25 cellular contexts compared by ENCODE assay signal in the genomic region with DNA sequence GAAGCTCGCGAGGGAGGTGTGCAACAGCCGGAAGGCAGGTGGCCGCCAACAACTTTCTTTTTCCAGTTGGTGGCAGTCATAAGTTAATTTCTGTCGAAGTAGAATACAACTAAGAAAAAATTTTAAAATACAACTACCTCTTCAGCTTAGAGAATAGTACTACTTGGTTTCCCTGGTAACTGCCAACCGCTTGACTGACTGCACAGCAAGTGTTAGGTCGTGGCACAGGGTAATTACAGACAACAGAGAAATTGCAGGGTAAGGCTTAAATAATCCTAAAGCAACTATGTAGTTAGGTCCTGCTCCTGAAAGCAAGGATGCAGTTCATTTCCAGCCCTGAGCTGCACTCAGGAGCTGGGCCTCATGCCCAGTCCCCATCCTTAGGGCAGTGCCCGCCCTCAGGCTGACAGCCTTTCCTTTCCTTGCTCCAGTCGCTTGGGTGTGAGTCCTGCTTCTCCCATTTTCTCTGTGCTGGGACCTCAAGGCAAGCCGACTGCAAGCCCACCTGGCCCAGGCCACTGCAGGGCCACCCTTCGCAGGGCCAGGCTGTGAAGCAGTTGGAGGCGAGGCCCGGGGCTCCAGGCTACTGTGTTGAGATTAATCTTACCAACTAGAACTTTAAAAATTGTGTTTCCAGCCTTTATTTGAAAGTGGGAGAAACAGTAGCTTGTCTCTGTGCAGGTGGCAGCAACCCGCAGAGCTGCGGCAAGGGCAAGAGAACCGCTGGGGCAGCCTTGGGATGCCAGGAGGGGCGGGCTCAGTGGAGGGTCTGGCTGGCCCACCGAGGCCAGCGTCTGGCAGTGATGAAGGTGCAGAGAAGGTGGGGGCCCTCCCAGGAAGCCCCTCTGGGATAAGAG.
"Had no signal": no experiment of that assay in that cellular context is flagged by ENCODE, and none has a peak within 500 bp of the region (broad histone marks: within the 10 kb centered on the region; RNA-seq: fewer than 3 reads in every experiment).

No MANE protein-coding gene starts in this region.

- DNase-seq: activated CD4-positive, alpha-beta memory T cell treated with anti-CD3 and anti-CD28 coated beads, Interleukin-2, amount 10 ng/mL, durations not matched to agents 7 days and 5 days; activated CD4-positive, alpha-beta T cell treated with anti-CD3 and anti-CD28 coated beads, Interleukin-2, amount 10 ng/mL, durations not matched to agents 7 days and 5 days; activated CD8-positive, alpha-beta memory T cell treated with anti-CD3 and anti-CD28 coated beads, Interleukin-2, amount 50 U/mL, for 48 hours; activated gamma-delta T cell; activated naive CD4-positive, alpha-beta T cell treated with anti-CD3 and anti-CD28 coated beads, Interleukin-2, amount 10 ng/mL, durations not matched to agents 7 days and 5 days; activated naive CD8-positive, alpha-beta T cell treated with anti-CD3 and anti-CD28 coated beads, Interleukin-2, amount 10 ng/mL, durations not matched to agents 7 days and 5 days; activated T-cell treated with anti-CD3 and anti-CD28 coated beads, Interleukin-2, amount 50 U/mL, for 24 hours; cerebellar nuclear complex; colonic mucosa; effector CD8-positive, alpha-beta T cell; kidney glomerular epithelial cell; left lung; mesendoderm; natural killer cell; right cardiac atrium; stimulated activated CD4-positive, alpha-beta T cell treated with anti-CD3 and anti-CD28 coated beads, Interleukin-15, amount 100 ng/mL, for 24 hours; stimulated activated CD4-positive, alpha-beta T cell treated with anti-CD3 and anti-CD28 coated beads, Interleukin-2, amount 100 ng/mL, for 24 hours; stimulated activated naive B cell treated with anti-CD40 and anti-IgM and Interleukin-4, amounts not matched to agents 10 μg/mL and 1 μg/mL and 100 μg/mL, for 72 hours; stomach; thyroid gland; WERI-Rb-1 had no signal

- H3K9me3 ChIP-seq: ascending aorta, colonic mucosa, left lung, stomach, thyroid gland had no signal

- H3K4me1 ChIP-seq: ascending aorta, colonic mucosa, left lung, stomach, thyroid gland had no signal

- H3K27ac ChIP-seq: ascending aorta, cardiac muscle cell, colonic mucosa, epithelial cell of prostate, left lung, stomach, thyroid gland, WERI-Rb-1 had no signal

- H3K27me3 ChIP-seq: ascending aorta, cardiac muscle cell, colonic mucosa, left lung, thyroid gland had no signal

- H3K4me3 ChIP-seq: ascending aorta, cardiac muscle cell, colonic mucosa, left lung, lung, stomach, thyroid gland had no signal

- H3K36me3 ChIP-seq: ascending aorta, cardiac muscle cell, colonic mucosa, left lung, stomach, thyroid gland, WERI-Rb-1 had no signal
